ENCODE assay signal across 8 cellular contexts in genomic region chr15:34987623-34987981, GRCh38. TPM values are rescaled to one million over a fixed set of nuclear protein-coding genes. Genes with fewer than 3 reads are reported as not detected.
DNase-seq lines count a peak whose midpoint lies in the region; ATAC-seq and TF ChIP-seq lines count a peak whose summit lies in the region.

No MANE protein-coding gene starts in this region.

- H3K4me3 ChIP-seq in brain microvascular endothelial cell (ENCODE audit: low read depth, low read length) = peak overlapping the region; percentile 95
- H3K4me3 ChIP-seq in aorta (ENCODE audit: low read length in 2 of 2) = peak overlapping the region; percentile 89 to 90

- intact Hi-C loops in aorta (cut with DNase I) = no loop called here

- in situ Hi-C loops in brain microvascular endothelial cell (cut with HindIII; ENCODE audit: low pct_ligation_motif_present, low sequenced_read_pairs) = no loop called here

- H3K9me3 Mint-ChIP-seq in memory B cell = no peaks in the 10 kb centered on the region

- H3K4me3 Mint-ChIP-seq in memory B cell = peak overlapping the region; percentile 98

- TF ChIP-seq CTCF in C4-2B (conservative IDR thresholded peaks at IDR 0.05) (no peak), brain microvascular endothelial cell (IDR thresholded peaks at IDR 0.05; ENCODE audit: low read depth, low read length, missing control alignments) (no peak)

- H3K27me3 ChIP-seq in brain microvascular endothelial cell (replicated peaks) (no peaks in the 10 kb centered on the region), aorta (ENCODE audit: control insufficient read depth in 1 of 2, insufficient read depth in 2 of 2, low read length in 1 of 2) (no peaks in the 10 kb centered on the region)

- peaks cover 3% of the 10 kb centered on the region for H3K36me3 Mint-ChIP-seq in memory B cell

- H3K4me1 ChIP-seq in aorta (ENCODE audit: control insufficient read depth in 1 of 2, insufficient read depth in 2 of 2, low read length in 2 of 2) = peaks cover 0 to 2% of the 10 kb centered on the region in 2 donors

- no peaks in the 10 kb centered on the region for H3K9me3 ChIP-seq in aorta (ENCODE audit: control insufficient read depth, low read length)

- peaks cover 7% of the 10 kb centered on the region for H3K36me3 ChIP-seq in brain microvascular endothelial cell (replicated peaks)
- peaks cover 0 to 3% of the 10 kb centered on the region in 2 donors for H3K36me3 ChIP-seq in aorta (ENCODE audit: control insufficient read depth in 1 of 2, insufficient read depth in 2 of 2, low read length in 1 of 2)

- H3K27ac Mint-ChIP-seq in memory B cell = peak overlapping the region; percentile 98

- no peak for DNase-seq in brain microvascular endothelial cell
- DNase-seq in memory B cell (ENCODE audit: low spot score in 2 of 2) = no peak
- DNase-seq in aorta = no peak
- DNase-seq in NCI-H2081 (lab: John Stamatoyannopoulos, UW) = no peak
- no peak for DNase-seq in iPS-NIHi11 (ENCODE audit: low spot score)

- no peaks in the 10 kb centered on the region for H3K27me3 Mint-ChIP-seq in memory B cell

- H3K27ac ChIP-seq in C4-2B = peak overlapping the region; percentile 82
- H3K27ac ChIP-seq in brain microvascular endothelial cell = peak overlapping the region; percentile 94
- peak overlapping the region in 1 of 2 donors; percentile 28 for H3K27ac ChIP-seq in aorta (ENCODE audit: low read depth in 1 of 2, low read length in 2 of 2)

- 0% methylated on average over 13 of the region's 13 CpGs for WGBS in aorta, 2 donors

- H3K4me1 Mint-ChIP-seq in memory B cell = peaks cover 24% of the 10 kb centered on the region

- ATAC-seq in HG03025 (IDR thresholded peaks at IDR 0.05; ENCODE audit: low FRiP score, unreplicated experiment) = peak; percentile 3
- ATAC-seq in memory B cell (ENCODE audit: low read depth) = no peak
- ATAC-seq in aorta (ENCODE audit: low FRiP score) = peak; percentile 20
- ATAC-seq in GM19463 (IDR thresholded peaks at IDR 0.05; ENCODE audit: unreplicated experiment) = no peak

RNA-seq across cellular contexts. Expression of gene ZNF770, which starts 0.5 kb away (rescaled TPM):
- 10 to 100 TPM; 25.5 to 25.8 TPM for total RNA-seq in aorta
- polyA plus RNA-seq in aorta = 1 to 10 TPM; 7.4 to 8.3 TPM

RNA-seq across cellular contexts. Expression of gene AQR, which starts 18.1 kb away (rescaled TPM):
- 10 to 100 TPM; 27.2 to 28.9 TPM for total RNA-seq in aorta
- 10 to 100 TPM in 1 of 2 donors, 1 to 10 TPM in 1; 3.8 to 12.5 TPM for polyA plus RNA-seq in aorta

Comparison
In these comparisons a context has a peak if more than half of its experiments do, and no peak if none do; other contexts are left out.
1. ATAC-seq: peak in HG03025 (single experiment) and aorta (single experiment); none in memory B cell (single experiment) and GM19463 (single experiment).